Comparison of ENCODE assay signal across 13 cellular contexts in the genomic region with DNA sequence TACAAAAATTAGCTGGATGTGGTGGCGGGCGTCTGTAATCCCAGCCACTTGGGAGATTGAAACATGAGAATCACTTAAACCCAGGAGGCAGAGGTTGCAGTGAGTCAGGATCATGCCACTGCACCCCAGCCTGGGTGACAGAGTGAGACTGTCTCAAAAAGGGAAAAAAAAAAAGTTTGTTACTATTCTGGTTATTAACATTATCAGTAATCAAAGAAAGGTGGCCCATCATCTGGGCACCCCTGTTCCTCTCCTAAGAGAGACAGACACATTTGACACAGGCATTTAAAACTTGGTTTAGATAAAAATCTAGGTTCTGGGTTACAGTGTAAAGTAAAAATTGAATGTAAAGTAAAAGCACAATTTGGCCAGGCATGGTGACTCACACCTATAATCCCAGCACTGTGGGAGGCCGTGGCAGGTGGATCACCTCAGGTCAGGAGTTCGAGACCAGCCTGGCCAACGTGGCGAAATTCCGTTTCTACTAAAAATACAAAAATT. TPM values are rescaled to one million over a fixed set of nuclear protein-coding genes. Genes with fewer than 3 reads are reported as not detected.
DNase-seq lines count a peak whose midpoint lies in the region; ATAC-seq and TF ChIP-seq lines count a peak whose summit lies in the region.
"Had no signal": no experiment of that assay in that cellular context is flagged by ENCODE, and none has a peak within 500 bp of the region (broad histone marks: within the 10 kb centered on the region; RNA-seq: fewer than 3 reads in every experiment).

No MANE protein-coding gene starts in this region.

- peak overlapping the region; percentile 93 for H3K27ac Mint-ChIP-seq in activated naive CD4-positive, alpha-beta T cell treated with anti-CD3 and anti-CD28 coated beads, Interleukin-2, amount 10 ng/mL, durations not matched to agents 7 days and 5 days
- peak overlapping the region; percentile 89 for H3K27ac Mint-ChIP-seq in T-helper 17 cell
- peak overlapping the region; percentile 64 for H3K27ac Mint-ChIP-seq in stimulated activated effector memory CD8-positive, alpha-beta T cell treated with anti-CD3 and anti-CD28 coated beads, Interleukin-12 subunit alpha, Interleukin-12 subunit beta, amount 100 ng/mL, for 72 hours
- H3K27ac Mint-ChIP-seq: nephron had no signal

- peak overlapping the region; percentile 68 to 98 for H3K27ac ChIP-seq in esophagus (ENCODE audit: low read depth in 2 of 2, low read length in 1 of 2)
- peak overlapping the region in 2 of 4 donors; percentile 81 to 89 for H3K27ac ChIP-seq in Peyer's patch

- H3K9me3 ChIP-seq in T-helper 17 cell (ENCODE audit: control insufficient read depth, low read length, poor library complexity, severe bottlenecking) = no peaks in the 10 kb centered on the region
- no peaks in the 10 kb centered on the region for H3K9me3 ChIP-seq in esophagus (ENCODE audit: control insufficient read depth in 2 of 2, insufficient read depth in 1 of 2, low read depth in 1 of 2, low read length in 1 of 2)
- no peaks in the 10 kb centered on the region for H3K9me3 ChIP-seq in Peyer's patch
- H3K9me3 ChIP-seq: BE2C had no signal

- H3K4me3 Mint-ChIP-seq in activated naive CD4-positive, alpha-beta T cell treated with anti-CD3 and anti-CD28 coated beads, Interleukin-2, amount 10 ng/mL, durations not matched to agents 7 days and 5 days = peak overlapping the region; percentile 76
- H3K4me3 Mint-ChIP-seq in T-helper 17 cell = peak overlapping the region; percentile 49
- no peak overlapping the region for H3K4me3 Mint-ChIP-seq in stimulated activated effector memory CD8-positive, alpha-beta T cell treated with anti-CD3 and anti-CD28 coated beads, Interleukin-12 subunit alpha, Interleukin-12 subunit beta, amount 100 ng/mL, for 72 hours
- H3K4me3 Mint-ChIP-seq: nephron had no signal

- WGBS in esophagus, 2 donors = 66 to 76% methylated on average over 7 of the region's 7 CpGs

- H3K27me3 ChIP-seq in esophagus (ENCODE audit: control insufficient read depth in 1 of 2, insufficient read depth in 2 of 2, low read length in 2 of 2) (no peaks in the 10 kb centered on the region), Peyer's patch (no peaks in the 10 kb centered on the region)
- H3K27me3 ChIP-seq: BE2C had no signal

- H3K4me1 ChIP-seq in esophagus (ENCODE audit: control insufficient read depth in 2 of 2, insufficient read depth in 2 of 2, low read length in 1 of 2) (peaks cover 8 to 20% of the 10 kb centered on the region in 2 donors), Peyer's patch (peaks cover 4 to 29% (median 15%) of the 10 kb centered on the region in 4 donors)
- H3K4me1 ChIP-seq: BE2C had no signal

- ATAC-seq in T-helper 17 cell (no peak), HG03025 (IDR thresholded peaks at IDR 0.05; ENCODE audit: low FRiP score, unreplicated experiment) (no peak)
- no peak for ATAC-seq in stimulated activated effector memory CD8-positive, alpha-beta T cell treated with anti-CD3 and anti-CD28 coated beads, Interleukin-12 subunit alpha, Interleukin-12 subunit beta, amount 100 ng/mL, for 72 hours

- peaks cover 45% of the 10 kb centered on the region for H3K36me3 Mint-ChIP-seq in activated naive CD4-positive, alpha-beta T cell treated with anti-CD3 and anti-CD28 coated beads, Interleukin-2, amount 10 ng/mL, durations not matched to agents 7 days and 5 days
- H3K36me3 Mint-ChIP-seq in T-helper 17 cell (ENCODE audit: low read depth) = peaks cover 3% of the 10 kb centered on the region
- H3K36me3 Mint-ChIP-seq in stimulated activated effector memory CD8-positive, alpha-beta T cell treated with anti-CD3 and anti-CD28 coated beads, Interleukin-12 subunit alpha, Interleukin-12 subunit beta, amount 100 ng/mL, for 72 hours = peaks cover 15% of the 10 kb centered on the region

- peaks cover 76% of the 10 kb centered on the region for H3K4me1 Mint-ChIP-seq in activated naive CD4-positive, alpha-beta T cell treated with anti-CD3 and anti-CD28 coated beads, Interleukin-2, amount 10 ng/mL, durations not matched to agents 7 days and 5 days
- peaks cover 34% of the 10 kb centered on the region for H3K4me1 Mint-ChIP-seq in T-helper 17 cell
- peaks cover 52% of the 10 kb centered on the region for H3K4me1 Mint-ChIP-seq in stimulated activated effector memory CD8-positive, alpha-beta T cell treated with anti-CD3 and anti-CD28 coated beads, Interleukin-12 subunit alpha, Interleukin-12 subunit beta, amount 100 ng/mL, for 72 hours

- H3K4me3 ChIP-seq in esophagus (ENCODE audit: low read depth in 1 of 2, low read length in 2 of 2) (no peak overlapping the region), Peyer's patch (no peak overlapping the region)

- CTCF ChIA-PET in activated naive CD4-positive, alpha-beta T cell treated with anti-CD3 and anti-CD28 coated beads, Interleukin-2, amount 10 ng/mL, durations not matched to agents 7 days and 5 days (lab: Charles Lee) = no interaction called here

- H3K9me3 Mint-ChIP-seq in activated naive CD4-positive, alpha-beta T cell treated with anti-CD3 and anti-CD28 coated beads, Interleukin-2, amount 10 ng/mL, durations not matched to agents 7 days and 5 days = no peaks in the 10 kb centered on the region
- no peaks in the 10 kb centered on the region for H3K9me3 Mint-ChIP-seq in stimulated activated effector memory CD8-positive, alpha-beta T cell treated with anti-CD3 and anti-CD28 coated beads, Interleukin-12 subunit alpha, Interleukin-12 subunit beta, amount 100 ng/mL, for 72 hours
- H3K9me3 Mint-ChIP-seq: nephron had no signal

- TF ChIP-seq POLR2A in Peyer's patch (IDR thresholded peaks at IDR 0.05) = no peak

- no peak for DNase-seq in activated naive CD4-positive, alpha-beta T cell treated with anti-CD3 and anti-CD28 coated beads, Interleukin-2, amount 10 ng/mL, durations not matched to agents 7 days and 5 days
- DNase-seq in activated naive CD4-positive, alpha-beta T cell (lab: John Stamatoyannopoulos, UW) = no peak
- DNase-seq in T-helper 17 cell (no peak), GM19238 (ENCODE audit: insufficient read length, low spot score) (no peak), Peyer's patch (no peak)
- no peak for DNase-seq in stimulated activated effector memory CD8-positive, alpha-beta T cell treated with anti-CD3 and anti-CD28 coated beads, Interleukin-12 subunit alpha, Interleukin-12 subunit beta, amount 100 ng/mL, for 72 hours (ENCODE audit: low spot score in 2 of 2)
- DNase-seq: BE2C, NCI-H1092 treated with DMSO at 0.1 percent for 48 hours, NCI-H748 treated with DMSO at 0.1 percent for 48 hours, small intestine had no signal

- no peaks in the 10 kb centered on the region for H3K27me3 Mint-ChIP-seq in activated naive CD4-positive, alpha-beta T cell treated with anti-CD3 and anti-CD28 coated beads, Interleukin-2, amount 10 ng/mL, durations not matched to agents 7 days and 5 days
- H3K27me3 Mint-ChIP-seq in T-helper 17 cell = no peaks in the 10 kb centered on the region

- TF ChIP-seq CTCF in Peyer's patch (IDR thresholded peaks at IDR 0.05) = no peak

- H3K36me3 ChIP-seq in esophagus (ENCODE audit: control insufficient read depth in 2 of 2, insufficient read depth in 2 of 2, low read length in 1 of 2) (peaks cover 17 to 26% of the 10 kb centered on the region in 2 donors), Peyer's patch (peaks cover 0 to 26% (median 0%) of the 10 kb centered on the region in 3 donors)

RNA-seq across cellular contexts. Expression of a gene that starts 16.9 kb away (rescaled TPM):
- total RNA-seq in T-helper 17 cell (under 1 TPM in 1 of 2 donors, not detected in 1; 0.45 TPM), Peyer's patch (10 to 100 TPM in 1 of 4 donors, 1 to 10 TPM in 2, not detected in 1; 4.4 to 23.9 (median 7.5) TPM)
- polyA plus RNA-seq in esophagus = 10 to 100 TPM; 19.8 to 39.5 TPM

RNA-seq across cellular contexts. Expression of a gene that starts 22.0 kb away (rescaled TPM):
- total RNA-seq in T-helper 17 cell = 10 to 100 TPM; 28.9 to 30.3 TPM
- 10 to 100 TPM; 38.5 to 55.6 TPM for polyA plus RNA-seq in esophagus
- 10 to 100 TPM; 20.0 to 39.2 (median 27.0) TPM for total RNA-seq in Peyer's patch

RNA-seq across cellular contexts. Expression of a gene that starts 22.2 kb away (rescaled TPM):
- 1 to 10 TPM; 4.8 to 5.7 TPM for total RNA-seq in T-helper 17 cell
- 1 to 10 TPM; 4.0 to 6.7 TPM for polyA plus RNA-seq in esophagus
- 10 to 100 TPM in 1 of 4 donors, 1 to 10 TPM in 3; 4.6 to 14.9 (median 8.7) TPM for total RNA-seq in Peyer's patch

RNA-seq across cellular contexts. Expression of a gene that starts 43.5 kb away (rescaled TPM):
- total RNA-seq in T-helper 17 cell (1 to 10 TPM; 5.1 to 7.4 TPM), Peyer's patch (10 to 100 TPM in 2 of 4 donors, 1 to 10 TPM in 2; 4.1 to 12.3 (median 10.6) TPM)
- polyA plus RNA-seq in esophagus = 10 to 100 TPM in 1 of 2 donors, 1 to 10 TPM in 1; 5.3 to 11.6 TPM

RNA-seq across cellular contexts. Expression of a gene that starts 43.6 kb away (rescaled TPM):
- total RNA-seq in T-helper 17 cell (10 to 100 TPM; 62.2 to 75.1 TPM), Peyer's patch (100 to 1,000 TPM in 1 of 4 donors, 10 to 100 TPM in 3; 28.2 to 101 (median 47.9) TPM)
- polyA plus RNA-seq in esophagus = 10 to 100 TPM; 19.7 to 21.8 TPM
